Comparison of ENCODE assay signal across 6 cellular contexts in genomic region chr6:30723843-30724741, GRCh38. TPM values are rescaled to one million over a fixed set of nuclear protein-coding genes. Genes with fewer than 3 reads are reported as not detected.
DNase-seq lines count a peak whose midpoint lies in the region; ATAC-seq, FAIRE-seq and TF ChIP-seq lines count a peak whose summit lies in the region.
"Not testable (repeated sequence)": the region's sequence is repeated elsewhere in the genome, so short reads cannot be mapped to it uniquely, and the experiment has no call there.

No MANE protein-coding gene starts in this region.

- peaks cover 60% of the 10 kb centered on the region for H3K36me3 Mint-ChIP-seq in WTC11

- H3K27ac Mint-ChIP-seq in WTC11: peak overlapping the region; percentile 95

- not testable (repeated sequence) for H3K9ac ChIP-seq in HUES48 (ENCODE audit: low read depth, low read length)
- peak overlapping the region in 1 of 2 experiments; percentile 47; a peak in 2 of 4 replicates for H3K9ac ChIP-seq in K562 (ENCODE audit: insufficient read depth in 1 of 2, low read depth in 2 of 2, low read length in 2 of 2)

- peaks cover 37% of the 10 kb centered on the region for H3K4me1 Mint-ChIP-seq in WTC11

- peaks cover 60% of the 10 kb centered on the region for H3K36me3 ChIP-seq in HUES48 (ENCODE audit: control insufficient read depth, insufficient read depth, low read length)
- H3K36me3 ChIP-seq in K562 (ENCODE audit: control insufficient read depth, insufficient read depth, low read length): peaks cover 64% of the 10 kb centered on the region
- peaks cover 63% of the 10 kb centered on the region for H3K36me3 ChIP-seq in left ventricle myocardium inferior

- ATAC-seq in WTC11, K562: not testable (repeated sequence)

- TF ChIP-seq POLR2A in K562 (conservative IDR thresholded peaks at IDR 0.05): peak; percentile 44

- not testable (repeated sequence) for TF ChIP-seq RAD21 in K562 (CRISPR knock-in tag; conservative IDR thresholded peaks at IDR 0.05 in 1 of 2, IDR thresholded peaks at IDR 0.05 in 1 of 2)

- DNase-seq in AG04450 (ENCODE audit: low read depth, low spot score); WTC11 (ENCODE audit: low spot score); K562 (ENCODE audit: extremely low read depth in 1 of 4, low spot score in 3 of 4); left ventricle myocardium inferior; retinal pigment epithelial cell (ENCODE audit: low read depth): not testable (repeated sequence)

- H3K4me3 ChIP-seq in AG04450 (ENCODE audit: low read depth, low read length): peak overlapping the region; percentile 75
- H3K4me3 ChIP-seq in HUES48 (ENCODE audit: low read depth, low read length); K562; left ventricle myocardium inferior; retinal pigment epithelial cell (ENCODE audit: low read length): not testable (repeated sequence)

- H3K9me3 ChIP-seq in AG04450 (ENCODE audit: control insufficient read depth, insufficient read depth, low read length); HUES48 (ENCODE audit: control insufficient read depth, insufficient read depth, low read length); K562 (replicated peaks; ENCODE audit: control insufficient read depth, insufficient read depth, low read depth, low read length); left ventricle myocardium inferior (replicated peaks): not testable (repeated sequence)

- H3K27me3 Mint-ChIP-seq in WTC11 (ENCODE audit: low read depth): not testable (repeated sequence)

- not testable (repeated sequence) for H3K9me1 ChIP-seq in K562 (ENCODE audit: control insufficient read depth, insufficient read depth, low read length)

- not testable (repeated sequence) for H3K4me2 ChIP-seq in K562 (ENCODE audit: insufficient read depth, low read length)

- not testable (repeated sequence) for H2AFZ ChIP-seq in K562 (ENCODE audit: low read depth, low read length)

- TF ChIP-seq EP300 in K562 (IDR thresholded peaks at IDR 0.05; ENCODE audit: low read length): not testable (repeated sequence)

- intact Hi-C loops in K562 (cut with micrococcal nuclease): not testable (repeated sequence)
- intact Hi-C loops in left ventricle myocardium inferior (cut with micrococcal nuclease): loop anchor here (2.0 kb wide), 1 partner anchor 45 kb away; no protein-coding TSS in a partner anchor

- not testable (repeated sequence) for BruUV-seq in K562 (replicated peaks; lab: Mats Ljungman, UMichigan)

- H3K9me3 Mint-ChIP-seq in WTC11: not testable (repeated sequence)

- TF ChIP-seq CTCF in AG04450 (IDR thresholded peaks at IDR 0.05; ENCODE audit: low read depth, low read length); WTC11 (IDR thresholded peaks at IDR 0.05); K562 (IDR thresholded peaks at IDR 0.05 in 2 of 3, conservative IDR thresholded peaks at IDR 0.05 in 1 of 3; ENCODE audit: insufficient read depth in 2 of 3, low read depth in 1 of 3, low read length in 3 of 3); left ventricle myocardium inferior (IDR thresholded peaks at IDR 0.05; ENCODE audit: borderline replicate concordance): not testable (repeated sequence)
- TF ChIP-seq CTCF in retinal pigment epithelial cell (conservative IDR thresholded peaks at IDR 0.05; ENCODE audit: low read depth, low read length): peak; percentile 10

- peak overlapping the region; percentile 25 for H3K27ac ChIP-seq in AG04450 (ENCODE audit: low read depth, low read length)
- peak overlapping the region; percentile 31 for H3K27ac ChIP-seq in HUES48 (ENCODE audit: low read depth, low read length)
- H3K27ac ChIP-seq in K562 (ENCODE audit: extremely low read depth, low read depth, low read length): not testable (repeated sequence)
- H3K27ac ChIP-seq in left ventricle myocardium inferior (replicated peaks): peak overlapping the region; percentile 98

- CTCF ChIA-PET in AG04450 (lab: Charles Lee): interaction anchor here (0.9 to 5.0 kb wide), 10 partner anchors 8 to 363 kb away, joined by 3 to 105 read pairs (median 6); partner anchors contain the start of genes DHX16, NRM and VARS2
- CTCF ChIA-PET in WTC11 (lab: Charles Lee): interaction anchor here (1.0 to 6.0 kb wide), 2 partner anchors 45 kb away, joined by 5 to 54 read pairs; no protein-coding TSS in a partner anchor
- CTCF ChIA-PET in K562 (lab: Yijun Ruan, JAX; ENCODE audit: low intra/inter-chr PET ratio): interaction anchor here (0.6 to 5.0 kb wide), 2 partner anchors 17 to 44 kb away, joined by 3 to 92 read pairs; no protein-coding TSS in a partner anchor

- not testable (repeated sequence) for H3K4me1 ChIP-seq in HUES48 (ENCODE audit: control insufficient read depth, insufficient read depth, low read length)
- H3K4me1 ChIP-seq in K562 (replicated peaks in 1 of 2; ENCODE audit: control insufficient read depth in 2 of 2, insufficient read depth in 2 of 2, low read length in 2 of 2) (peaks cover 14 to 18% of the 10 kb centered on the region in 2 experiments; a peak in 4 of 5 replicates), left ventricle myocardium inferior (peaks cover 69% of the 10 kb centered on the region)

- POLR2A ChIA-PET in AG04450 (lab: Yijun Ruan, JAX) (interaction anchor here (0.7 to 4.9 kb wide), 4 partner anchors 18 to 106 kb away, joined by 3 to 43 read pairs (median 3); partner anchors contain the start of genes DHX16, FLOT1, MRPS18B and NRM), WTC11 (lab: Charles Lee) (interaction anchor here (1.4 to 2.7 kb wide), 2 partner anchors 44 to 109 kb away, joined by 3 to 8 read pairs; no protein-coding TSS in a partner anchor), K562 (lab: Yijun Ruan, JAX) (interaction anchor here (0.5 to 27.1 kb wide), 17 partner anchors 12 to 363 kb away, joined by 3 to 524 read pairs (median 3); partner anchors contain the start of genes FLOT1 and NRM)

- H3K4me3 Mint-ChIP-seq in WTC11: peak overlapping the region; percentile 99

- 88% methylated on average over 26 of the region's 29 CpGs for WGBS in K562 (ENCODE audit: insufficient coverage, low coverage, missing lambda C conversion rate)

- peaks cover 44% of the 10 kb centered on the region for H4K20me1 ChIP-seq in K562 (replicated peaks; ENCODE audit: control insufficient read depth, insufficient read depth, low read length)

- not testable (repeated sequence) for FAIRE-seq in K562 (lab: Jason Lieb, UNC)

- peaks cover 68% of the 10 kb centered on the region for H3K79me2 ChIP-seq in K562 (ENCODE audit: control insufficient read depth, insufficient read depth, low read length)

- H3K27me3 ChIP-seq in AG04450 (ENCODE audit: control insufficient read depth, insufficient read depth, low read length); HUES48 (ENCODE audit: control insufficient read depth, insufficient read depth, low read length); K562 (ENCODE audit: control insufficient read depth in 2 of 2, insufficient read depth in 2 of 2, low read length in 2 of 2); left ventricle myocardium inferior (ENCODE audit: low read depth): not testable (repeated sequence)

- in situ Hi-C loops in K562 (cut with MboI): loop anchor here (5.0 to 10.0 kb wide), 2 partner anchors 49 to 242 kb away; partner anchors contain the start of gene DHX16

RNA-seq across cellular contexts. Expression of gene TUBB, which starts 3.9 kb away (rescaled TPM):
- polyA plus RNA-seq in AG04450 (2011; rRNA removed) (1,457 and 1,715 TPM in 2 replicates), K562 (2011; rRNA removed) (2,369 and 2,705 TPM in 2 replicates), K562 (2014; fragmentation: Illumina TruSeq; extraction: Trizol) (2,541 and 2,870 TPM in 2 replicates), K562 (2014; fragmentation: Nextera tagmentation; extraction: Ambion mirVana) (1,000 to 10,000 TPM; 1,106 to 1,864 TPM), K562 (2014; rRNA removed) (1,462 and 1,903 TPM in 2 replicates)
- 1,694 and 2,026 TPM in 2 replicates for polyA minus RNA-seq in AG04450 (2011; rRNA and poly(A)+ RNA removed)
- total RNA-seq in WTC11 (2021) (1,503 to 1,570 TPM (median 1,542 TPM) in 3 replicates), K562 (2014; rRNA removed) (1,062 and 1,409 TPM in 2 replicates), K562 (2014; rRNA removed; fragmentation: Illumina TruSeq; extraction: Trizol) (863 and 971 TPM in 2 replicates), K562 (2015; rRNA removed; fragmentation: Illumina TruSeq; extraction: Trizol) (1,443 and 1,478 TPM in 2 replicates), K562 (2021) (1,495 and 1,529 TPM in 2 replicates), left ventricle myocardium inferior (187 TPM)
- 127 and 264 TPM in 2 replicates for total RNA-seq in K562 (2011; cell fraction: chromatin; rRNA removed; ENCODE audit: low replicate concordance)
- total RNA-seq in K562 (2011; cell fraction: nucleolus; rRNA removed): 272 and 276 TPM in 2 replicates
- 270 and 313 TPM in 2 replicates for total RNA-seq in K562 (2011; cell fraction: nucleoplasm; rRNA removed)
- polyA plus RNA-seq in K562 (2011; cell fraction: cytosol; rRNA removed): 2,776 and 3,265 TPM in 2 replicates
- 619 and 708 TPM in 2 replicates for polyA plus RNA-seq in K562 (2011; cell fraction: nucleus; rRNA removed)
- polyA plus RNA-seq in K562 (2012): 1,523 and 1,878 TPM in 2 replicates
- 1,764 and 2,070 TPM in 2 replicates for polyA minus RNA-seq in K562 (2011; rRNA and poly(A)+ RNA removed)
- 880 and 960 TPM in 2 replicates for polyA minus RNA-seq in K562 (2011; cell fraction: cytosol; rRNA and poly(A)+ RNA removed)
- 140 and 261 TPM in 2 replicates for polyA minus RNA-seq in K562 (2011; cell fraction: nucleus; rRNA and poly(A)+ RNA removed)

RNA-seq across cellular contexts. Expression of gene MDC1, which starts 7.0 kb away (rescaled TPM):
- polyA plus RNA-seq in AG04450 (2011; rRNA removed) (4.1 and 6.8 TPM in 2 replicates), K562 (2011; rRNA removed) (21.5 and 55.8 TPM in 2 replicates), K562 (2014; fragmentation: Illumina TruSeq; extraction: Trizol) (72.9 and 95.4 TPM in 2 replicates), K562 (2014; fragmentation: Nextera tagmentation; extraction: Ambion mirVana) (1 to 10 TPM; 8.2 to 8.8 TPM), K562 (2014; rRNA removed) (31.3 and 35.0 TPM in 2 replicates)
- 9.0 and 9.5 TPM in 2 replicates for polyA minus RNA-seq in AG04450 (2011; rRNA and poly(A)+ RNA removed)
- total RNA-seq in WTC11 (2021) (95.9 to 100 TPM (median 97.9 TPM) in 3 replicates), K562 (2014; rRNA removed) (15.7 and 24.3 TPM in 2 replicates), K562 (2014; rRNA removed; fragmentation: Illumina TruSeq; extraction: Trizol) (20.0 and 25.5 TPM in 2 replicates), K562 (2015; rRNA removed; fragmentation: Illumina TruSeq; extraction: Trizol) (15.6 and 18.2 TPM in 2 replicates), K562 (2021) (96.8 and 114 TPM in 2 replicates), left ventricle myocardium inferior (14.1 TPM)
- 79.5 and 80.7 TPM in 2 replicates for total RNA-seq in K562 (2011; cell fraction: chromatin; rRNA removed; ENCODE audit: low replicate concordance)
- total RNA-seq in K562 (2011; cell fraction: nucleolus; rRNA removed): 47.5 and 50.5 TPM in 2 replicates
- total RNA-seq in K562 (2011; cell fraction: nucleoplasm; rRNA removed): 62.0 and 85.1 TPM in 2 replicates
- polyA plus RNA-seq in K562 (2011; cell fraction: cytosol; rRNA removed): 28.0 and 35.1 TPM in 2 replicates
- 105 and 141 TPM in 2 replicates for polyA plus RNA-seq in K562 (2011; cell fraction: nucleus; rRNA removed)
- polyA plus RNA-seq in K562 (2012): 68.1 and 105 TPM in 2 replicates
- polyA minus RNA-seq in K562 (2011; rRNA and poly(A)+ RNA removed): 24.0 and 34.6 TPM in 2 replicates
- 56.9 and 94.9 TPM in 2 replicates for polyA minus RNA-seq in K562 (2011; cell fraction: cytosol; rRNA and poly(A)+ RNA removed)
- polyA minus RNA-seq in K562 (2011; cell fraction: nucleus; rRNA and poly(A)+ RNA removed): 16.4 and 27.8 TPM in 2 replicates

RNA-seq across cellular contexts. Expression of gene FLOT1, which starts 18.4 kb away (rescaled TPM):
- 155 and 156 TPM in 2 replicates for polyA plus RNA-seq in AG04450 (2011; rRNA removed)
- 96.0 and 99.8 TPM in 2 replicates for polyA minus RNA-seq in AG04450 (2011; rRNA and poly(A)+ RNA removed)
- 110 to 121 TPM (median 120 TPM) in 3 replicates for total RNA-seq in WTC11 (2021)
- total RNA-seq in K562 (2011; cell fraction: chromatin; rRNA removed; ENCODE audit: low replicate concordance): 164 and 277 TPM in 2 replicates
- total RNA-seq in K562 (2011; cell fraction: nucleolus; rRNA removed): 152 and 165 TPM in 2 replicates
- 155 and 194 TPM in 2 replicates for total RNA-seq in K562 (2011; cell fraction: nucleoplasm; rRNA removed)
- total RNA-seq in K562 (2014; rRNA removed): 118 and 131 TPM in 2 replicates
- total RNA-seq in K562 (2014; rRNA removed; fragmentation: Illumina TruSeq; extraction: Trizol): 84.7 and 84.8 TPM in 2 replicates
- 101 and 102 TPM in 2 replicates for total RNA-seq in K562 (2015; rRNA removed; fragmentation: Illumina TruSeq; extraction: Trizol)
- total RNA-seq in K562 (2021): 124 and 127 TPM in 2 replicates
- polyA plus RNA-seq in K562 (2011; rRNA removed): 131 and 154 TPM in 2 replicates
- 144 and 149 TPM in 2 replicates for polyA plus RNA-seq in K562 (2011; cell fraction: cytosol; rRNA removed)
- 209 and 233 TPM in 2 replicates for polyA plus RNA-seq in K562 (2011; cell fraction: nucleus; rRNA removed)
- 135 and 272 TPM in 2 replicates for polyA plus RNA-seq in K562 (2012)
- 138 and 144 TPM in 2 replicates for polyA plus RNA-seq in K562 (2014; fragmentation: Illumina TruSeq; extraction: Trizol)
- 10 to 100 TPM; 11.7 to 12.0 TPM for polyA plus RNA-seq in K562 (2014; fragmentation: Nextera tagmentation; extraction: Ambion mirVana)
- 149 and 174 TPM in 2 replicates for polyA plus RNA-seq in K562 (2014; rRNA removed)
- 122 and 132 TPM in 2 replicates for polyA minus RNA-seq in K562 (2011; rRNA and poly(A)+ RNA removed)
- polyA minus RNA-seq in K562 (2011; cell fraction: cytosol; rRNA and poly(A)+ RNA removed): 72.2 and 76.2 TPM in 2 replicates
- polyA minus RNA-seq in K562 (2011; cell fraction: nucleus; rRNA and poly(A)+ RNA removed): 38.5 and 58.5 TPM in 2 replicates
- 223 TPM for total RNA-seq in left ventricle myocardium inferior

RNA-seq across cellular contexts. Expression of gene IER3, which starts 20.3 kb away (rescaled TPM):
- polyA plus RNA-seq in AG04450 (2011; rRNA removed) (85.2 and 98.7 TPM in 2 replicates), K562 (2011; rRNA removed) (8.8 and 11.5 TPM in 2 replicates), K562 (2014; fragmentation: Illumina TruSeq; extraction: Trizol) (11.4 and 12.5 TPM in 2 replicates), K562 (2014; fragmentation: Nextera tagmentation; extraction: Ambion mirVana) (1 to 10 TPM; 1.5 to 1.7 TPM), K562 (2014; rRNA removed) (26.0 and 30.0 TPM in 2 replicates)
- 59.6 and 80.4 TPM in 2 replicates for polyA minus RNA-seq in AG04450 (2011; rRNA and poly(A)+ RNA removed)
- total RNA-seq in WTC11 (2021) (61.2 to 82.4 TPM (median 61.5 TPM) in 3 replicates), K562 (2014; rRNA removed) (18.7 and 24.7 TPM in 2 replicates), K562 (2014; rRNA removed; fragmentation: Illumina TruSeq; extraction: Trizol) (8.0 and 8.2 TPM in 2 replicates), K562 (2015; rRNA removed; fragmentation: Illumina TruSeq; extraction: Trizol) (13.0 and 15.1 TPM in 2 replicates), K562 (2021) (23.4 and 24.1 TPM in 2 replicates), left ventricle myocardium inferior (41.4 TPM)
- 15.2 and 21.4 TPM in 2 replicates for total RNA-seq in K562 (2011; cell fraction: chromatin; rRNA removed; ENCODE audit: low replicate concordance)
- total RNA-seq in K562 (2011; cell fraction: nucleolus; rRNA removed): 22.4 and 29.0 TPM in 2 replicates
- 21.0 and 27.1 TPM in 2 replicates for total RNA-seq in K562 (2011; cell fraction: nucleoplasm; rRNA removed)
- polyA plus RNA-seq in K562 (2011; cell fraction: cytosol; rRNA removed): 9.9 and 20.6 TPM in 2 replicates
- polyA plus RNA-seq in K562 (2011; cell fraction: nucleus; rRNA removed): 25.7 and 32.6 TPM in 2 replicates
- 30.7 and 77.8 TPM in 2 replicates for polyA plus RNA-seq in K562 (2012)
- polyA minus RNA-seq in K562 (2011; rRNA and poly(A)+ RNA removed): 3.8 and 6.5 TPM in 2 replicates
- polyA minus RNA-seq in K562 (2011; cell fraction: cytosol; rRNA and poly(A)+ RNA removed): 5.3 and 6.8 TPM in 2 replicates
- polyA minus RNA-seq in K562 (2011; cell fraction: nucleus; rRNA and poly(A)+ RNA removed): 9.7 and 12.9 TPM in 2 replicates

RNA-seq across cellular contexts. Expression of gene NRM, which starts 33.3 kb away (rescaled TPM):
- 14.6 and 17.4 TPM in 2 replicates for polyA plus RNA-seq in AG04450 (2011; rRNA removed)
- 11.0 and 15.0 TPM in 2 replicates for polyA minus RNA-seq in AG04450 (2011; rRNA and poly(A)+ RNA removed)
- 31.2 to 33.3 TPM (median 31.3 TPM) in 3 replicates for total RNA-seq in WTC11 (2021)
- 17.1 and 42.3 TPM in 2 replicates for total RNA-seq in K562 (2011; cell fraction: chromatin; rRNA removed; ENCODE audit: low replicate concordance)
- 41.3 and 48.0 TPM in 2 replicates for total RNA-seq in K562 (2011; cell fraction: nucleolus; rRNA removed)
- total RNA-seq in K562 (2011; cell fraction: nucleoplasm; rRNA removed): 51.0 and 61.6 TPM in 2 replicates
- total RNA-seq in K562 (2014; rRNA removed): 9.7 and 12.4 TPM in 2 replicates
- 10.6 and 14.4 TPM in 2 replicates for total RNA-seq in K562 (2014; rRNA removed; fragmentation: Illumina TruSeq; extraction: Trizol)
- 17.4 and 18.1 TPM in 2 replicates for total RNA-seq in K562 (2015; rRNA removed; fragmentation: Illumina TruSeq; extraction: Trizol)
- total RNA-seq in K562 (2021): 32.9 and 35.7 TPM in 2 replicates
- polyA plus RNA-seq in K562 (2011; rRNA removed): 12.6 and 22.9 TPM in 2 replicates
- 26.4 and 41.5 TPM in 2 replicates for polyA plus RNA-seq in K562 (2011; cell fraction: cytosol; rRNA removed)
- polyA plus RNA-seq in K562 (2011; cell fraction: nucleus; rRNA removed): 28.3 and 48.5 TPM in 2 replicates
- polyA plus RNA-seq in K562 (2012): 45.0 and 59.0 TPM in 2 replicates
- 57.9 and 58.2 TPM in 2 replicates for polyA plus RNA-seq in K562 (2014; fragmentation: Illumina TruSeq; extraction: Trizol)
- polyA plus RNA-seq in K562 (2014; fragmentation: Nextera tagmentation; extraction: Ambion mirVana): 10 to 100 TPM; 16.1 to 18.6 TPM
- polyA plus RNA-seq in K562 (2014; rRNA removed): 19.4 and 22.5 TPM in 2 replicates
- polyA minus RNA-seq in K562 (2011; rRNA and poly(A)+ RNA removed): 14.4 and 15.0 TPM in 2 replicates
- 19.7 and 29.2 TPM in 2 replicates for polyA minus RNA-seq in K562 (2011; cell fraction: cytosol; rRNA and poly(A)+ RNA removed)
- polyA minus RNA-seq in K562 (2011; cell fraction: nucleus; rRNA and poly(A)+ RNA removed): 12.0 and 14.7 TPM in 2 replicates
- 3.7 TPM for total RNA-seq in left ventricle myocardium inferior
